22 cellular contexts compared by ENCODE assay signal in the genomic region with DNA sequence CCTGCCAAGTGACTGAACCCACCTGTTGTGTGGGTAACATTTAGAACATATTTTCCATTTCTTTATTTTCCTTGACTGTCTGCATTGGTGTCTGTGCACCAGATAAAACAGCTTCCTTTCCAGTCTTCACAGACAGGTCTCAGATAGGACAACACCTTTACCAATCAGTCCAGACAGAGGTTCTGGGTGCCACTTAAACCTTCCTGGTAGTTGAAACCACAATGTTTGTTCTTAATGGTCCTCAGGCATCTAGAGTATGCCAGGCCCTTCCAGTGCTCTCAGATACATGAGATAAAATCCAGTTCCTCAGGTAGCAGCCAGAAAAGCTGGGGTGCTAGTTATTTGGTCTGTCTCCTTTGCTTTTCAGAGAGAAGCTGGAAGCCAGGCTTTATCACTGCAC. TPM values are rescaled to one million over a fixed set of nuclear protein-coding genes. Genes with fewer than 3 reads are reported as not detected.
DNase-seq lines count a peak whose midpoint lies in the region; ATAC-seq and FAIRE-seq lines count a peak whose summit lies in the region.
"Had no signal": no experiment of that assay in that cellular context is flagged by ENCODE, and none has a peak within 500 bp of the region (broad histone marks: within the 10 kb centered on the region; RNA-seq: fewer than 3 reads in every experiment).

No MANE protein-coding gene starts in this region.

- no peaks in the 10 kb centered on the region for H3K9me3 ChIP-seq in naive thymus-derived CD4-positive, alpha-beta T cell (ENCODE audit: control insufficient read depth in 2 of 3, low read length in 3 of 3)
- H3K9me3 ChIP-seq: thoracic aorta had no signal

- no peak overlapping the region for H3K4me3 Mint-ChIP-seq in IgD-negative memory B cell
- no peak overlapping the region for H3K4me3 Mint-ChIP-seq in activated T-helper 2 cell treated with anti-CD3 and anti-CD28 coated beads, Interferon-gamma antibody, Interleukin-2, Interleukin-4, amounts not matched to agents 10 μg/mL and 5 μg/mL and 100 μg/mL, durations not matched to agents 14 hours and 24 hours and 36 hours (ENCODE audit: low read depth)
- peak overlapping the region; percentile 6 to 98 (median 60) for H3K4me3 Mint-ChIP-seq in naive thymus-derived CD4-positive, alpha-beta T cell
- H3K4me3 Mint-ChIP-seq: CD14-positive monocyte, memory B cell, nephron progenitor cell had no signal

- no peaks in the 10 kb centered on the region for H3K27me3 Mint-ChIP-seq in IgD-negative memory B cell
- H3K27me3 Mint-ChIP-seq in activated T-helper 2 cell treated with anti-CD3 and anti-CD28 coated beads, Interferon-gamma antibody, Interleukin-2, Interleukin-4, amounts not matched to agents 10 μg/mL and 5 μg/mL and 100 μg/mL, durations not matched to agents 14 hours and 24 hours and 36 hours (ENCODE audit: low read depth): no peaks in the 10 kb centered on the region
- no peaks in the 10 kb centered on the region for H3K27me3 Mint-ChIP-seq in naive thymus-derived CD4-positive, alpha-beta T cell
- H3K27me3 Mint-ChIP-seq: memory B cell had no signal

- peaks cover 24 to 42% (median 29%) of the 10 kb centered on the region in 3 experiments for H3K36me3 ChIP-seq in naive thymus-derived CD4-positive, alpha-beta T cell (ENCODE audit: control insufficient read depth in 2 of 3, insufficient read depth in 3 of 3, low read length in 3 of 3)

- H3K27me3 ChIP-seq in naive thymus-derived CD4-positive, alpha-beta T cell (ENCODE audit: control insufficient read depth in 2 of 2, insufficient read depth in 2 of 2, low read length in 2 of 2): no peaks in the 10 kb centered on the region

- no peak for FAIRE-seq in GM19239 (lab: Jason Lieb, UNC)
- FAIRE-seq: HTR-8/SVneo had no signal

- DNase-seq in SIG-M5 treated with dmso at 0.1 percent for 504 hours (lab: John Stamatoyannopoulos, UW; ENCODE audit: unreplicated experiment): peak; percentile 29
- DNase-seq in SIG-M5 (lab: John Stamatoyannopoulos, UW): no peak
- DNase-seq in activated T-helper 2 cell treated with anti-CD3 and anti-CD28 coated beads, Interferon-gamma antibody, Interleukin-2, Interleukin-4, amounts not matched to agents 10 μg/mL and 5 μg/mL and 100 μg/mL, durations not matched to agents 14 hours and 24 hours and 36 hours (ENCODE audit: low spot score): no peak
- DNase-seq in naive thymus-derived CD4-positive, alpha-beta T cell: no peak
- DNase-seq in GM19239 (ENCODE audit: insufficient read length, low spot score): no peak
- DNase-seq in DMS79 (lab: John Stamatoyannopoulos, UW): no peak
- DNase-seq: activated CD4-positive, alpha-beta T cell treated with anti-CD3 and anti-CD28 coated beads, Interleukin-2, amount 50 U/mL, for 1 hour; GM23248; NCI-H2107; NCI-H526; nephron progenitor cell; posterior cingulate gyrus; stimulated activated CD4-positive, alpha-beta T cell treated with anti-CD3 and anti-CD28 coated beads, Interleukin-4, amount 100 ng/mL, for 1 hour had no signal

- intact Hi-C loops in activated T-helper 2 cell treated with anti-CD3 and anti-CD28 coated beads, Interferon-gamma antibody, Interleukin-2, Interleukin-4, amounts not matched to agents 10 μg/mL and 5 μg/mL and 100 μg/mL, durations not matched to agents 14 hours and 24 hours and 36 hours (cut with micrococcal nuclease): loop anchor here (10.0 kb wide), 1 partner anchor 418 kb away; no protein-coding TSS in a partner anchor
- intact Hi-C loops in naive thymus-derived CD4-positive, alpha-beta T cell (cut with micrococcal nuclease): no loop called here

- peak; percentile 49 for ATAC-seq in naive thymus-derived CD4-positive, alpha-beta T cell
- ATAC-seq in HG03520 (IDR thresholded peaks at IDR 0.05; ENCODE audit: unreplicated experiment): no peak

- POLR2A ChIA-PET in naive thymus-derived CD4-positive, alpha-beta T cell (lab: Charles Lee): interaction anchor here (0.7 to 25.5 kb wide), 9 partner anchors 2 to 205 kb away, joined by 3 to 784 read pairs (median 6); a partner anchor contains a TSS

- H3K36me3 Mint-ChIP-seq in IgD-negative memory B cell: peaks cover 21% of the 10 kb centered on the region
- peaks cover 87% of the 10 kb centered on the region for H3K36me3 Mint-ChIP-seq in activated T-helper 2 cell treated with anti-CD3 and anti-CD28 coated beads, Interferon-gamma antibody, Interleukin-2, Interleukin-4, amounts not matched to agents 10 μg/mL and 5 μg/mL and 100 μg/mL, durations not matched to agents 14 hours and 24 hours and 36 hours (ENCODE audit: low read depth)
- H3K36me3 Mint-ChIP-seq in naive thymus-derived CD4-positive, alpha-beta T cell: peaks cover 19 to 84% (median 78%) of the 10 kb centered on the region in 5 donors

- peaks cover 42 to 73% of the 10 kb centered on the region in 2 donors for H3K4me1 ChIP-seq in naive thymus-derived CD4-positive, alpha-beta T cell (ENCODE audit: control insufficient read depth in 2 of 2, insufficient read depth in 2 of 2, low read length in 2 of 2)

- peaks cover 21 to 43% (median 27%) of the 10 kb centered on the region in 3 donors for H3K4me1 Mint-ChIP-seq in IgD-negative memory B cell
- H3K4me1 Mint-ChIP-seq in activated T-helper 2 cell treated with anti-CD3 and anti-CD28 coated beads, Interferon-gamma antibody, Interleukin-2, Interleukin-4, amounts not matched to agents 10 μg/mL and 5 μg/mL and 100 μg/mL, durations not matched to agents 14 hours and 24 hours and 36 hours (ENCODE audit: low read depth): peaks cover 54% of the 10 kb centered on the region
- H3K4me1 Mint-ChIP-seq in naive thymus-derived CD4-positive, alpha-beta T cell: peaks cover 73 to 99% (median 94%) of the 10 kb centered on the region in 7 donors
- H3K4me1 Mint-ChIP-seq: nephron progenitor cell had no signal

- peak overlapping the region in 2 of 3 donors; percentile 80 to 83 for H3K27ac Mint-ChIP-seq in IgD-negative memory B cell
- peak overlapping the region; percentile 54 for H3K27ac Mint-ChIP-seq in activated T-helper 2 cell treated with anti-CD3 and anti-CD28 coated beads, Interferon-gamma antibody, Interleukin-2, Interleukin-4, amounts not matched to agents 10 μg/mL and 5 μg/mL and 100 μg/mL, durations not matched to agents 14 hours and 24 hours and 36 hours
- peak overlapping the region; percentile 65 to 99 (median 86) for H3K27ac Mint-ChIP-seq in naive thymus-derived CD4-positive, alpha-beta T cell
- H3K27ac Mint-ChIP-seq: memory B cell, nephron progenitor cell had no signal

- CTCF ChIA-PET in naive thymus-derived CD4-positive, alpha-beta T cell (lab: Charles Lee): interaction anchor here (1.3 to 1.7 kb wide), 4 partner anchors 9 to 46 kb away, joined by 4 to 5 read pairs (median 4); no protein-coding TSS in a partner anchor

- H3K27ac ChIP-seq in naive thymus-derived CD4-positive, alpha-beta T cell (ENCODE audit: low read depth, low read length): peak overlapping the region; percentile 75
- H3K27ac ChIP-seq: GM23248, thoracic aorta had no signal

- peaks cover 0 to 2% (median 0%) of the 10 kb centered on the region in 3 donors for H3K9me3 Mint-ChIP-seq in IgD-negative memory B cell
- peaks cover 23% of the 10 kb centered on the region for H3K9me3 Mint-ChIP-seq in activated T-helper 2 cell treated with anti-CD3 and anti-CD28 coated beads, Interferon-gamma antibody, Interleukin-2, Interleukin-4, amounts not matched to agents 10 μg/mL and 5 μg/mL and 100 μg/mL, durations not matched to agents 14 hours and 24 hours and 36 hours
- H3K9me3 Mint-ChIP-seq in naive thymus-derived CD4-positive, alpha-beta T cell: peaks cover 0 to 18% (median 9%) of the 10 kb centered on the region in 11 donors

- peak overlapping the region; percentile 25 for H3K4me3 ChIP-seq in naive thymus-derived CD4-positive, alpha-beta T cell (ENCODE audit: low read length)
- H3K4me3 ChIP-seq: GM23248, thoracic aorta had no signal

RNA-seq across cellular contexts. Expression of a gene that starts 7.0 kb away (rescaled TPM):
- 102 TPM for polyA plus RNA-seq in IgD-negative memory B cell
- 350 and 351 TPM in 2 replicates for total RNA-seq in activated T-helper 2 cell treated with anti-CD3 and anti-CD28 coated beads, Interferon-gamma antibody, Interleukin-2, Interleukin-4, amounts not matched to agents 10 μg/mL and 5 μg/mL and 100 μg/mL, durations not matched to agents 14 hours and 24 hours and 36 hours
- 100 to 1,000 TPM; 182 to 378 (median 327) TPM for total RNA-seq in naive thymus-derived CD4-positive, alpha-beta T cell
- polyA plus RNA-seq in naive thymus-derived CD4-positive, alpha-beta T cell: 100 to 1,000 TPM; 319 to 323 TPM

RNA-seq across cellular contexts. Expression of a gene that starts 54.8 kb away (rescaled TPM):
- 5.7 TPM for polyA plus RNA-seq in IgD-negative memory B cell
- 0.32 TPM in 1 of 2 replicates, not detected in the other for total RNA-seq in activated T-helper 2 cell treated with anti-CD3 and anti-CD28 coated beads, Interferon-gamma antibody, Interleukin-2, Interleukin-4, amounts not matched to agents 10 μg/mL and 5 μg/mL and 100 μg/mL, durations not matched to agents 14 hours and 24 hours and 36 hours
- 10 to 100 TPM in 1 of 5 experiments, 1 to 10 TPM in 4; 1.1 to 33.7 (median 2.7) TPM for total RNA-seq in naive thymus-derived CD4-positive, alpha-beta T cell
- 1 to 10 TPM in 1 of 2 donors, under 1 TPM in 1; 0.43 to 1.9 TPM for polyA plus RNA-seq in naive thymus-derived CD4-positive, alpha-beta T cell
- total RNA-seq: A172, GM23248, LHCN-M2, SK-MEL-5 had no signal
- polyA plus RNA-seq: GM23248 had no signal

Comparison
In these comparisons a context has a peak if more than half of its experiments do, and no peak if none do; other contexts are left out.
1. H3K4me3 Mint-ChIP-seq: peak in naive thymus-derived CD4-positive, alpha-beta T cell (10 of 10); none in IgD-negative memory B cell (0 of 4) and activated T-helper 2 cell treated with anti-CD3 and anti-CD28 coated beads, Interferon-gamma antibody, Interleukin-2, Interleukin-4, amounts not matched to agents 10 μg/mL and 5 μg/mL and 100 μg/mL, durations not matched to agents 14 hours and 24 hours and 36 hours (single experiment).
2. Peak in every context shown above with its lines, with median percentiles within 50 percentile points of each other: H3K27ac Mint-ChIP-seq.